In the genomic region with DNA sequence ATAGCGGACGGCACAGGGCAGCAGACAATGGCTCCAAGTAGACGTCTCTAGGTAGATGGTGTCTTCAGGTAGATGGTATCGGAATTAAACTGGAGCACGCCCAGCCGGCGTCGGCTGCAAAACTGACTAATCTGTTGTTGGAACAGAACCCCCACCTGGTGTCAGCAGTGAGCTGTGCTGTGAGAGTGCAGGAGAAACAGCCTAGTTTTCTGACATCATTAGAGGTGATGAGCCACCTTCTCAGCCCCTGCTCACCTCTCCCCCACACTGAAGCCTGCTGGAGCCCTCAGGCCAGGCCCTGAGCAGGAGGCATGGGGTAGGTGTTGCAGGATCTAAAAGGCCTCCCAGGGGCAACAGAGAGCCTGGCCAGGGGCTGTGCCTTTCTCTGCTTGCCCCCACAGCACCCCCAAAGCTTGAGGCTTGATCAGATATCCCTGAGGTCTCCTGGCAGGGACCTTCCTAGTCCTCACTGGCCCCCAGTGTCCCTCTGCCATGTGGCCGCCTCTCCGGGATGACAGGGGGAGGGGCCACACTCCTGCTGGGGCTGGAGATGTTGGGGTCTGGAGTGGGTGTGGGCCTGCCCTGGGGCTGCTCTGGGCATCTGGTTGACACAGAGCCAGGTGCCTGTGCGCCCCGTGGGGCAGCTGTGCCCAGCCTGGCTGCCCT, we compare ENCODE assay signal across 1 cellular context.
TF ChIP-seq lines count a peak whose summit lies in the region.

No MANE protein-coding gene starts in this region.

TF ChIP-seq in HepG2, 621 proteins besides CTCF, POLR2A, EP300 and RAD21 (continued from another document and continues in another):
- TF ChIP-seq, protein P1, sequence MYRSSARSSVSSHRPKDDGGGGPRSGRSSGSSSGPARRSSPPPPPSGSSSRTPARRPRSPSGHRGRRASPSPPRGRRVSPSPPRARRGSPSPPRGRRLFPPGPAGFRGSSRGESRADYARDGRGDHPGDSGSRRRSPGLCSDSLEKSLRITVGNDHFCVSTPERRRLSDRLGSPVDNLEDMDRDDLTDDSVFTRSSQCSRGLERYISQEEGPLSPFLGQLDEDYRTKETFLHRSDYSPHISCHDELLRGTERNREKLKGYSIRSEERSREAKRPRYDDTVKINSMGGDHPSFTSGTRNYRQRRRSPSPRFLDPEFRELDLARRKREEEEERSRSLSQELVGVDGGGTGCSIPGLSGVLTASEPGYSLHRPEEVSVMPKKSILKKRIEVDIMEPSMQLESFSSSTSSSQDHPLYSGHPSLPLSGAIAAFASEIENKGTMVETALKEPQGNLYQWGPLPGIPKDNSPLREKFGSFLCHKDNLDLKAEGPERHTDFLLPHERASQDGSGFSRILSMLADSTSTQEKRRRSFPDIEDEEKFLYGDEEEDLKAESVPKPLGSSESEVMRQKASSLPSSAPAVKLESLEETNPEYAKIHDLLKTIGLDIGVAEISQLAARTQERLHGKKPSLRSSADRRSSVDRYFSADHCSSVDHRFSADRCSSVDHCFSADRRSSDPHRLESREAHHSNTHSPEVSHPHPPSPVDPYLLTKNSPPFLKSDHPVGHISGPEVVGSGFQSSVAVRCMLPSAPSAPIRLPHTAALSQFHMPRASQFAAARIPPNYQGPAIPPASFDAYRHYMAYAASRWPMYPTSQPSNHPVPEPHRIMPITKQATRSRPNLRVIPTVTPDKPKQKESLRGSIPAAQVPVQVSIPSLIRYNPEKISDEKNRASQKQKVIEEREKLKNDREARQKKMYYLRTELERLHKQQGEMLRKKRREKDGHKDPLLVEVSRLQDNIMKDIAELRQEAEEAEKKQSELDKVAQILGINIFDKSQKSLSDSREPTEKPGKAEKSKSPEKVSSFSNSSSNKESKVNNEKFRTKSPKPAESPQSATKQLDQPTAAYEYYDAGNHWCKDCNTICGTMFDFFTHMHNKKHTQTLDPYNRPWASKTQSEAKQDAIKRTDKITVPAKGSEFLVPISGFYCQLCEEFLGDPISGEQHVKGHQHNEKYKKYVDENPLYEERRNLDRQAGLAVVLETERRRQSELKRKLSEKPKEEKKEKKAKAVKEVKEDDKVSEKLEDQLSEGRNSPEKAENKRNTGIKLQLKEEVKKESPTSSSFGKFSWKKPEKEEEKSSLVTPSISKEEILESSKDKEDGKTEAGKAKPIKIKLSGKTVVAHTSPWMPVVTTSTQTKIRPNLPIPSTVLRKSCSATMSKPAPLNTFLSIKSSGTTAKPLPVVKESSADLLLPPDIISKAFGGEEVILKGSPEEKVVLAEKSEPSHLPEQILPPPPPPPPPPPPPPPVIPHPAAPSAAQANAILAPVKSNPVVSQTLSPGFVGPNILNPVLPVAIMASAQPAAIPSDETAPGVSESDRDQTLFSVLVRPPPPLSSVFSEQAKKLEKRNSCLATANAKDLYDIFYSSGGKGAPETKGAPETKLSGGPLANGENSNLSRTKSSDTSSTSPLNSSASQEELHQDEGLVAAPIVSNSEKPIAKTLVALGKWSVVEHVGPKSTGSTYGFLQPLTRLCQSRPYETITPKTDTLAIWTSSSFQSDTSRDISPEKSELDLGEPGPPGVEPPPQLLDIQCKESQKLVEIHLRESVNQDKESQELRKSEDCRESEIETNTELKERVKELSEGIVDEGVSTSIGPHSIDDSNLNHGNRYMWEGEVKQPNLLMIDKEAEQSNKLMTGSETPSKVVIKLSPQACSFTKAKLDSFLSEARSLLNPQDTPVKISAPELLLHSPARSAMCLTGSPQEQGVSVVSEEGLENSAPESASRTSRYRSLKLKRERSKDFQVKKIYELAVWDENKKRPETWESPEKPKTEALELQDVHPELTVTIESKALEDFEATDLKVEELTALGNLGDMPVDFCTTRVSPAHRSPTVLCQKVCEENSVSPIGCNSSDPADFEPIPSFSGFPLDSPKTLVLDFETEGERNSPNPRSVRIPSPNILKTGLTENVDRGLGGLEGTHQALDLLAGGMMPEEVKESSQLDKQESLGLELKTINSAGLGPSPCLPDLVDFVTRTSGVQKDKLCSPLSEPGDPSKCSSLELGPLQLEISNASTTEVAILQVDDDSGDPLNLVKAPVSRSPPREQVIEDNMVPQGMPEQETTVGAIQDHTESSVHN (CRISPR knock-in tag; IDR thresholded peaks at IDR 0.05): peak; percentile 86; the same call in 1 of the 2 replicates
- TF ChIP-seq NCOA1 (CRISPR knock-in tag; IDR thresholded peaks at IDR 0.05) (no peak), RFXAP (CRISPR knock-in tag; IDR thresholded peaks at IDR 0.05; ENCODE audit: borderline replicate concordance) (0 out of 2 replicates have a peak, but pooled peaks have one; percentile 49), CBX5 (CRISPR knock-in tag; IDR thresholded peaks at IDR 0.05; ENCODE audit: borderline replicate concordance) (no peak), SIN3A (IDR thresholded peaks at IDR 0.05; ENCODE audit: borderline replicate concordance, low read depth, low read length) (no peak), LCORL (IDR thresholded peaks at IDR 0.05) (no peak), LCORL (CRISPR knock-in tag; IDR thresholded peaks at IDR 0.05) (peak; percentile 51; the same call in 1 of the 2 replicates), ETV5 (CRISPR knock-in tag; IDR thresholded peaks at IDR 0.05; ENCODE audit: borderline replicate concordance) (0 out of 2 replicates have a peak, but pooled peaks have one; percentile 7), SP5 (CRISPR knock-in tag; IDR thresholded peaks at IDR 0.05; ENCODE audit: borderline replicate concordance, low read depth) (no peak), BHLHE40 (IDR thresholded peaks at IDR 0.05; ENCODE audit: low read length) (peak; percentile 39; the same call in 1 of the 2 replicates), ZNF431 (CRISPR knock-in tag; IDR thresholded peaks at IDR 0.05; ENCODE audit: borderline replicate concordance, low read depth) (0 out of 2 replicates have a peak, but pooled peaks have one; percentile 28), ZBTB21 (CRISPR knock-in tag; IDR thresholded peaks at IDR 0.05) (0 out of 2 replicates have a peak, but pooled peaks have one; percentile 38), THAP11 (CRISPR knock-in tag; IDR thresholded peaks at IDR 0.05) (peak; percentile 68; the same call in 1 of the 2 replicates), KAT8 (CRISPR knock-in tag; IDR thresholded peaks at IDR 0.05) (0 out of 2 replicates have a peak, but pooled peaks have one; percentile 38), SAP130 (CRISPR knock-in tag; IDR thresholded peaks at IDR 0.05; ENCODE audit: low read depth) (peak; percentile 63), TBX3 (IDR thresholded peaks at IDR 0.05; ENCODE audit: borderline replicate concordance) (no peak), MAZ (IDR thresholded peaks at IDR 0.05; ENCODE audit: borderline replicate concordance, low read depth, low read length) (0 out of 2 replicates have a peak, but pooled peaks have one; percentile 50), MAZ (CRISPR knock-in tag; IDR thresholded peaks at IDR 0.05; ENCODE audit: low read depth) (0 out of 2 replicates have a peak, but pooled peaks have one; percentile 34), SALL1 (CRISPR knock-in tag; IDR thresholded peaks at IDR 0.05) (peak; percentile 54; the same call in 1 of the 2 replicates), ZNF143 (CRISPR knock-in tag; IDR thresholded peaks at IDR 0.05) (peak; percentile 21; the same call in 1 of the 2 replicates), ZNF557 (CRISPR knock-in tag; IDR thresholded peaks at IDR 0.05) (0 out of 2 replicates have a peak, but pooled peaks have one; percentile 11), SKI (IDR thresholded peaks at IDR 0.05; ENCODE audit: partially characterized antibody) (peak; percentile 61), ZNF776 (CRISPR knock-in tag; IDR thresholded peaks at IDR 0.05) (0 out of 2 replicates have a peak, but pooled peaks have one; percentile 3), ATF1 (CRISPR knock-in tag; IDR thresholded peaks at IDR 0.05) (no peak), ZMYM3 (CRISPR knock-in tag; IDR thresholded peaks at IDR 0.05) (no peak)
- TF ChIP-seq, protein P2, sequence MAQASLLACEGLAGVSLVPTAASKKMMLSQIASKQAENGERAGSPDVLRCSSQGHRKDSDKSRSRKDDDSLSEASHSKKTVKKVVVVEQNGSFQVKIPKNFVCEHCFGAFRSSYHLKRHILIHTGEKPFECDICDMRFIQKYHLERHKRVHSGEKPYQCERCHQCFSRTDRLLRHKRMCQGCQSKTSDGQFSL (CRISPR knock-in tag; IDR thresholded peaks at IDR 0.05): no peak
- TF ChIP-seq, protein P3, sequence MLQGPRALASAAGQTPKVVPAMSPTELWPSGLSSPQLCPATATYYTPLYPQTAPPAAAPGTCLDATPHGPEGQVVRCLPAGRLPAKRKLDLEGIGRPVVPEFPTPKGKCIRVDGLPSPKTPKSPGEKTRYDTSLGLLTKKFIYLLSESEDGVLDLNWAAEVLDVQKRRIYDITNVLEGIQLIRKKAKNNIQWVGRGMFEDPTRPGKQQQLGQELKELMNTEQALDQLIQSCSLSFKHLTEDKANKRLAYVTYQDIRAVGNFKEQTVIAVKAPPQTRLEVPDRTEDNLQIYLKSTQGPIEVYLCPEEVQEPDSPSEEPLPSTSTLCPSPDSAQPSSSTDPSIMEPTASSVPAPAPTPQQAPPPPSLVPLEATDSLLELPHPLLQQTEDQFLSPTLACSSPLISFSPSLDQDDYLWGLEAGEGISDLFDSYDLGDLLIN (CRISPR knock-in tag; IDR thresholded peaks at IDR 0.05; ENCODE audit: borderline replicate concordance): no peak
- TF ChIP-seq, protein P4, sequence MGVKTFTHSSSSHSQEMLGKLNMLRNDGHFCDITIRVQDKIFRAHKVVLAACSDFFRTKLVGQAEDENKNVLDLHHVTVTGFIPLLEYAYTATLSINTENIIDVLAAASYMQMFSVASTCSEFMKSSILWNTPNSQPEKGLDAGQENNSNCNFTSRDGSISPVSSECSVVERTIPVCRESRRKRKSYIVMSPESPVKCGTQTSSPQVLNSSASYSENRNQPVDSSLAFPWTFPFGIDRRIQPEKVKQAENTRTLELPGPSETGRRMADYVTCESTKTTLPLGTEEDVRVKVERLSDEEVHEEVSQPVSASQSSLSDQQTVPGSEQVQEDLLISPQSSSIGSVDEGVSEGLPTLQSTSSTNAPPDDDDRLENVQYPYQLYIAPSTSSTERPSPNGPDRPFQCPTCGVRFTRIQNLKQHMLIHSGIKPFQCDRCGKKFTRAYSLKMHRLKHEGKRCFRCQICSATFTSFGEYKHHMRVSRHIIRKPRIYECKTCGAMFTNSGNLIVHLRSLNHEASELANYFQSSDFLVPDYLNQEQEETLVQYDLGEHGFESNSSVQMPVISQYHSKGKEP (CRISPR knock-in tag; IDR thresholded peaks at IDR 0.05): no peak
- TF ChIP-seq, protein P5, sequence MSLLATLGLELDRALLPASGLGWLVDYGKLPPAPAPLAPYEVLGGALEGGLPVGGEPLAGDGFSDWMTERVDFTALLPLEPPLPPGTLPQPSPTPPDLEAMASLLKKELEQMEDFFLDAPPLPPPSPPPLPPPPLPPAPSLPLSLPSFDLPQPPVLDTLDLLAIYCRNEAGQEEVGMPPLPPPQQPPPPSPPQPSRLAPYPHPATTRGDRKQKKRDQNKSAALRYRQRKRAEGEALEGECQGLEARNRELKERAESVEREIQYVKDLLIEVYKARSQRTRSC (CRISPR knock-in tag; IDR thresholded peaks at IDR 0.05; ENCODE audit: low read depth): 0 out of 2 replicates have a peak, but pooled peaks have one; percentile 65
- TF ChIP-seq, protein P6, sequence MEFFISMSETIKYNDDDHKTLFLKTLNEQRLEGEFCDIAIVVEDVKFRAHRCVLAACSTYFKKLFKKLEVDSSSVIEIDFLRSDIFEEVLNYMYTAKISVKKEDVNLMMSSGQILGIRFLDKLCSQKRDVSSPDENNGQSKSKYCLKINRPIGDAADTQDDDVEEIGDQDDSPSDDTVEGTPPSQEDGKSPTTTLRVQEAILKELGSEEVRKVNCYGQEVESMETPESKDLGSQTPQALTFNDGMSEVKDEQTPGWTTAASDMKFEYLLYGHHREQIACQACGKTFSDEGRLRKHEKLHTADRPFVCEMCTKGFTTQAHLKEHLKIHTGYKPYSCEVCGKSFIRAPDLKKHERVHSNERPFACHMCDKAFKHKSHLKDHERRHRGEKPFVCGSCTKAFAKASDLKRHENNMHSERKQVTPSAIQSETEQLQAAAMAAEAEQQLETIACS (CRISPR knock-in tag; IDR thresholded peaks at IDR 0.05): no peak
- TF ChIP-seq, protein P7, sequence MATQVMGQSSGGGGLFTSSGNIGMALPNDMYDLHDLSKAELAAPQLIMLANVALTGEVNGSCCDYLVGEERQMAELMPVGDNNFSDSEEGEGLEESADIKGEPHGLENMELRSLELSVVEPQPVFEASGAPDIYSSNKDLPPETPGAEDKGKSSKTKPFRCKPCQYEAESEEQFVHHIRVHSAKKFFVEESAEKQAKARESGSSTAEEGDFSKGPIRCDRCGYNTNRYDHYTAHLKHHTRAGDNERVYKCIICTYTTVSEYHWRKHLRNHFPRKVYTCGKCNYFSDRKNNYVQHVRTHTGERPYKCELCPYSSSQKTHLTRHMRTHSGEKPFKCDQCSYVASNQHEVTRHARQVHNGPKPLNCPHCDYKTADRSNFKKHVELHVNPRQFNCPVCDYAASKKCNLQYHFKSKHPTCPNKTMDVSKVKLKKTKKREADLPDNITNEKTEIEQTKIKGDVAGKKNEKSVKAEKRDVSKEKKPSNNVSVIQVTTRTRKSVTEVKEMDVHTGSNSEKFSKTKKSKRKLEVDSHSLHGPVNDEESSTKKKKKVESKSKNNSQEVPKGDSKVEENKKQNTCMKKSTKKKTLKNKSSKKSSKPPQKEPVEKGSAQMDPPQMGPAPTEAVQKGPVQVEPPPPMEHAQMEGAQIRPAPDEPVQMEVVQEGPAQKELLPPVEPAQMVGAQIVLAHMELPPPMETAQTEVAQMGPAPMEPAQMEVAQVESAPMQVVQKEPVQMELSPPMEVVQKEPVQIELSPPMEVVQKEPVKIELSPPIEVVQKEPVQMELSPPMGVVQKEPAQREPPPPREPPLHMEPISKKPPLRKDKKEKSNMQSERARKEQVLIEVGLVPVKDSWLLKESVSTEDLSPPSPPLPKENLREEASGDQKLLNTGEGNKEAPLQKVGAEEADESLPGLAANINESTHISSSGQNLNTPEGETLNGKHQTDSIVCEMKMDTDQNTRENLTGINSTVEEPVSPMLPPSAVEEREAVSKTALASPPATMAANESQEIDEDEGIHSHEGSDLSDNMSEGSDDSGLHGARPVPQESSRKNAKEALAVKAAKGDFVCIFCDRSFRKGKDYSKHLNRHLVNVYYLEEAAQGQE (IDR thresholded peaks at IDR 0.05; ENCODE audit: borderline replicate concordance in 1 of 2, low read depth in 1 of 2, low read length in 2 of 2): no peak
- TF ChIP-seq, protein P8, sequence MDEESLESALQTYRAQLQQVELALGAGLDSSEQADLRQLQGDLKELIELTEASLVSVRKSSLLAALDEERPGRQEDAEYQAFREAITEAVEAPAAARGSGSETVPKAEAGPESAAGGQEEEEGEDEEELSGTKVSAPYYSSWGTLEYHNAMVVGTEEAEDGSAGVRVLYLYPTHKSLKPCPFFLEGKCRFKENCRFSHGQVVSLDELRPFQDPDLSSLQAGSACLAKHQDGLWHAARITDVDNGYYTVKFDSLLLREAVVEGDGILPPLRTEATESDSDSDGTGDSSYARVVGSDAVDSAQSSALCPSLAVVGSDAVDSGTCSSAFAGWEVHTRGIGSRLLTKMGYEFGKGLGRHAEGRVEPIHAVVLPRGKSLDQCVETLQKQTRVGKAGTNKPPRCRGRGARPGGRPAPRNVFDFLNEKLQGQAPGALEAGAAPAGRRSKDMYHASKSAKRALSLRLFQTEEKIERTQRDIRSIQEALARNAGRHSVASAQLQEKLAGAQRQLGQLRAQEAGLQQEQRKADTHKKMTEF (CRISPR knock-in tag; IDR thresholded peaks at IDR 0.05): peak; percentile 37; the same call in 1 of the 2 replicates
- TF ChIP-seq, protein P9, sequence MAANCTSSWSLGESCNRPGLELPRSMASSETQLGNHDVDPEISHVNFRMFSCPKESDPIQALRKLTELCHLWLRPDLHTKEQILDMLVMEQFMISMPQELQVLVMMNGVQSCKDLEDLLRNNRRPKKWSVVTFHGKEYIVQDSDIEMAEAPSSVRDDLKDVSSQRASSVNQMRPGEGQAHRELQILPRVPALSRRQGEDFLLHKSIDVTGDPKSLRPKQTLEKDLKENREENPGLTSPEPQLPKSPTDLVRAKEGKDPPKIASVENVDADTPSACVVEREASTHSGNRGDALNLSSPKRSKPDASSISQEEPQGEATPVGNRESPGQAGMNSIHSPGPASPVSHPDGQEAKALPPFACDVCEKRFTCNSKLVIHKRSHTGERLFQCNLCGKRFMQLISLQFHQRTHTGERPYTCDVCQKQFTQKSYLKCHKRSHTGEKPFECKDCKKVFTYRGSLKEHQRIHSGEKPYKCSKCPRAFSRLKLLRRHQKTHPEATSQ (CRISPR knock-in tag; IDR thresholded peaks at IDR 0.05; ENCODE audit: borderline replicate concordance): no peak
